Comparison of ENCODE assay signal across 1 cellular context in the genomic region with DNA sequence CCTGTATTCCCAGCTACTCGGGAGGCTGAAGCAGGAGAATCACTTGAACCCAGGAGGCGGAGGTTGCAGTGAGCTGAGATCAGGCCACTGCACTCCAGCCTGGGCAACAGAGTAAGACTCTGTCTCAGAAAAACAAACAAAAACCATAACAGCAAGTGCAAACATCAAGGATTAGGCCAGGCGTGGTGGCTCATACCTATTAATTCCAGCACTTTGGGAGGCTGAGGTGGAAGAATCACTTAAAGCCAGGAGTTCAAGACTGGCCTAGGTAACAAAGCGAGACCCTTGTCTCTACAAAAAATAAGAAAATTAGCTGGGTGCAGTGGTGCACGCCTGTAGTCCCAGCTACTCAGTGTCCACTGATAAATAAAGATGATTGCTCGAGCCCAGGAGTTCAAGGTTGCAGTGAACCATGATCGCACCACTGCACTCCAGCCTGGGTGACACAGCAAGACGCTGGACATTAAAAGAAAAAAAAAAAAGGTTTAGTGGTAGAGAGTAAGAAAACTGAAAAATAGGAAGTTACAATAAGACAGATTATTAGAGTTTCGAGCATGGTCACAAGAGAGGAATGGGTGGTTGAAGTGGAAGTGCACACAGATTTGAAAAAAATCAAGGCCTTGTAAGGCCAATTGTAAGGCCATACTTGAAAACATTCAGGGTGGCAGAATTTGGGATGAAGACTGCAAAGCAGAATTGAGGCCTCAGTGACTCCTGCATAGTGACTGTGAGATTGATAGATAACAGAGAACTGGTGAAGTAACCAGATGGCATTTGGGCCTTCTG.
A peak's percentile ranks its signal among the peaks of the same experiment; 100 is the strongest.
TF ChIP-seq lines count a peak whose summit lies in the region.

No MANE protein-coding gene starts in this region.

TF ChIP-seq in HepG2, 621 proteins besides CTCF, POLR2A, EP300 and RAD21 (continued from another document and continues in another):
- TF ChIP-seq, protein P1, sequence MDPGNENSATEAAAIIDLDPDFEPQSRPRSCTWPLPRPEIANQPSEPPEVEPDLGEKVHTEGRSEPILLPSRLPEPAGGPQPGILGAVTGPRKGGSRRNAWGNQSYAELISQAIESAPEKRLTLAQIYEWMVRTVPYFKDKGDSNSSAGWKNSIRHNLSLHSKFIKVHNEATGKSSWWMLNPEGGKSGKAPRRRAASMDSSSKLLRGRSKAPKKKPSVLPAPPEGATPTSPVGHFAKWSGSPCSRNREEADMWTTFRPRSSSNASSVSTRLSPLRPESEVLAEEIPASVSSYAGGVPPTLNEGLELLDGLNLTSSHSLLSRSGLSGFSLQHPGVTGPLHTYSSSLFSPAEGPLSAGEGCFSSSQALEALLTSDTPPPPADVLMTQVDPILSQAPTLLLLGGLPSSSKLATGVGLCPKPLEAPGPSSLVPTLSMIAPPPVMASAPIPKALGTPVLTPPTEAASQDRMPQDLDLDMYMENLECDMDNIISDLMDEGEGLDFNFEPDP (CRISPR knock-in tag; conservative IDR thresholded peaks at IDR 0.05), result no peak
- TF ChIP-seq, protein P2, sequence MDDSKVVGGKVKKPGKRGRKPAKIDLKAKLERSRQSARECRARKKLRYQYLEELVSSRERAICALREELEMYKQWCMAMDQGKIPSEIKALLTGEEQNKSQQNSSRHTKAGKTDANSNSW (CRISPR knock-in tag; IDR thresholded peaks at IDR 0.05; ENCODE audit: borderline replicate concordance), result no peak
- TF ChIP-seq KDM5A (IDR thresholded peaks at IDR 0.05; ENCODE audit: borderline replicate concordance, low read length), result no peak
- no peak for TF ChIP-seq ZNF773 (CRISPR knock-in tag; IDR thresholded peaks at IDR 0.05; ENCODE audit: borderline replicate concordance)
- TF ChIP-seq, protein P3, sequence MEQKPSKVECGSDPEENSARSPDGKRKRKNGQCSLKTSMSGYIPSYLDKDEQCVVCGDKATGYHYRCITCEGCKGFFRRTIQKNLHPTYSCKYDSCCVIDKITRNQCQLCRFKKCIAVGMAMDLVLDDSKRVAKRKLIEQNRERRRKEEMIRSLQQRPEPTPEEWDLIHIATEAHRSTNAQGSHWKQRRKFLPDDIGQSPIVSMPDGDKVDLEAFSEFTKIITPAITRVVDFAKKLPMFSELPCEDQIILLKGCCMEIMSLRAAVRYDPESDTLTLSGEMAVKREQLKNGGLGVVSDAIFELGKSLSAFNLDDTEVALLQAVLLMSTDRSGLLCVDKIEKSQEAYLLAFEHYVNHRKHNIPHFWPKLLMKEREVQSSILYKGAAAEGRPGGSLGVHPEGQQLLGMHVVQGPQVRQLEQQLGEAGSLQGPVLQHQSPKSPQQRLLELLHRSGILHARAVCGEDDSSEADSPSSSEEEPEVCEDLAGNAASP (CRISPR knock-in tag; IDR thresholded peaks at IDR 0.05; ENCODE audit: borderline replicate concordance), result 0 out of 2 replicates have a peak, but pooled peaks have one; percentile 25
- TF ChIP-seq, protein P4, sequence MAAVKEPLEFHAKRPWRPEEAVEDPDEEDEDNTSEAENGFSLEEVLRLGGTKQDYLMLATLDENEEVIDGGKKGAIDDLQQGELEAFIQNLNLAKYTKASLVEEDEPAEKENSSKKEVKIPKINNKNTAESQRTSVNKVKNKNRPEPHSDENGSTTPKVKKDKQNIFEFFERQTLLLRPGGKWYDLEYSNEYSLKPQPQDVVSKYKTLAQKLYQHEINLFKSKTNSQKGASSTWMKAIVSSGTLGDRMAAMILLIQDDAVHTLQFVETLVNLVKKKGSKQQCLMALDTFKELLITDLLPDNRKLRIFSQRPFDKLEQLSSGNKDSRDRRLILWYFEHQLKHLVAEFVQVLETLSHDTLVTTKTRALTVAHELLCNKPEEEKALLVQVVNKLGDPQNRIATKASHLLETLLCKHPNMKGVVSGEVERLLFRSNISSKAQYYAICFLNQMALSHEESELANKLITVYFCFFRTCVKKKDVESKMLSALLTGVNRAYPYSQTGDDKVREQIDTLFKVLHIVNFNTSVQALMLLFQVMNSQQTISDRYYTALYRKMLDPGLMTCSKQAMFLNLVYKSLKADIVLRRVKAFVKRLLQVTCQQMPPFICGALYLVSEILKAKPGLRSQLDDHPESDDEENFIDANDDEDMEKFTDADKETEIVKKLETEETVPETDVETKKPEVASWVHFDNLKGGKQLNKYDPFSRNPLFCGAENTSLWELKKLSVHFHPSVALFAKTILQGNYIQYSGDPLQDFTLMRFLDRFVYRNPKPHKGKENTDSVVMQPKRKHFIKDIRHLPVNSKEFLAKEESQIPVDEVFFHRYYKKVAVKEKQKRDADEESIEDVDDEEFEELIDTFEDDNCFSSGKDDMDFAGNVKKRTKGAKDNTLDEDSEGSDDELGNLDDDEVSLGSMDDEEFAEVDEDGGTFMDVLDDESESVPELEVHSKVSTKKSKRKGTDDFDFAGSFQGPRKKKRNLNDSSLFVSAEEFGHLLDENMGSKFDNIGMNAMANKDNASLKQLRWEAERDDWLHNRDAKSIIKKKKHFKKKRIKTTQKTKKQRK (IDR thresholded peaks at IDR 0.05; ENCODE audit: low read length), result no peak
- TF ChIP-seq, protein P5, sequence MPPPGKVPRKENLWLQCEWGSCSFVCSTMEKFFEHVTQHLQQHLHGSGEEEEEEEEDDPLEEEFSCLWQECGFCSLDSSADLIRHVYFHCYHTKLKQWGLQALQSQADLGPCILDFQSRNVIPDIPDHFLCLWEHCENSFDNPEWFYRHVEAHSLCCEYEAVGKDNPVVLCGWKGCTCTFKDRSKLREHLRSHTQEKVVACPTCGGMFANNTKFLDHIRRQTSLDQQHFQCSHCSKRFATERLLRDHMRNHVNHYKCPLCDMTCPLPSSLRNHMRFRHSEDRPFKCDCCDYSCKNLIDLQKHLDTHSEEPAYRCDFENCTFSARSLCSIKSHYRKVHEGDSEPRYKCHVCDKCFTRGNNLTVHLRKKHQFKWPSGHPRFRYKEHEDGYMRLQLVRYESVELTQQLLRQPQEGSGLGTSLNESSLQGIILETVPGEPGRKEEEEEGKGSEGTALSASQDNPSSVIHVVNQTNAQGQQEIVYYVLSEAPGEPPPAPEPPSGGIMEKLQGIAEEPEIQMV (CRISPR knock-in tag; IDR thresholded peaks at IDR 0.05; ENCODE audit: low read depth), result no peak
- TF ChIP-seq, protein P6, sequence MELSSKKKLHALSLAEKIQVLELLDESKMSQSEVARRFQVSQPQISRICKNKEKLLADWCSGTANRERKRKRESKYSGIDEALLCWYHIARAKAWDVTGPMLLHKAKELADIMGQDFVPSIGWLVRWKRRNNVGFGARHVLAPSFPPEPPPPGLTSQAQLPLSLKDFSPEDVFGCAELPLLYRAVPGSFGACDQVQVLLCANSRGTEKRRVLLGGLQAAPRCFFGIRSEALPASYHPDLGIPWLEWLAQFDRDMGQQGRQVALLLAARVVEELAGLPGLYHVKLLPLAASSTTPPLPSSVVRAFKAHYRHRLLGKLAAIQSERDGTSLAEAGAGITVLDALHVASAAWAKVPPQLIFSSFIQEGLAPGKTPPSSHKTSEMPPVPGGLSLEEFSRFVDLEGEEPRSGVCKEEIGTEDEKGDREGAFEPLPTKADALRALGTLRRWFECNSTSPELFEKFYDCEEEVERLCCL (CRISPR knock-in tag; IDR thresholded peaks at IDR 0.05; ENCODE audit: borderline replicate concordance), result no peak
- TF ChIP-seq, protein P7, sequence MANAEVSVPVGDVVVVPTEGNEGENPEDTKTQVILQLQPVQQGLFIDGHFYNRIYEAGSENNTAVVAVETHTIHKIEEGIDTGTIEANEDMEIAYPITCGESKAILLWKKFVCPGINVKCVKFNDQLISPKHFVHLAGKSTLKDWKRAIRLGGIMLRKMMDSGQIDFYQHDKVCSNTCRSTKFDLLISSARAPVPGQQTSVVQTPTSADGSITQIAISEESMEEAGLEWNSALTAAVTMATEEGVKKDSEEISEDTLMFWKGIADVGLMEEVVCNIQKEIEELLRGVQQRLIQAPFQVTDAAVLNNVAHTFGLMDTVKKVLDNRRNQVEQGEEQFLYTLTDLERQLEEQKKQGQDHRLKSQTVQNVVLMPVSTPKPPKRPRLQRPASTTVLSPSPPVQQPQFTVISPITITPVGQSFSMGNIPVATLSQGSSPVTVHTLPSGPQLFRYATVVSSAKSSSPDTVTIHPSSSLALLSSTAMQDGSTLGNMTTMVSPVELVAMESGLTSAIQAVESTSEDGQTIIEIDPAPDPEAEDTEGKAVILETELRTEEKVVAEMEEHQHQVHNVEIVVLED (CRISPR knock-in tag; IDR thresholded peaks at IDR 0.05; ENCODE audit: borderline replicate concordance), result no peak
- TF ChIP-seq ZFP1 (CRISPR knock-in tag; IDR thresholded peaks at IDR 0.05), result no peak
- TF ChIP-seq HNRNPLL (IDR thresholded peaks at IDR 0.05; ENCODE audit: low read depth, low read length, poor library complexity, severe bottlenecking), result no peak
- no peak for TF ChIP-seq XRCC5 (optimal IDR thresholded peaks at IDR 0.05; ENCODE audit: low read length)
- no peak for TF ChIP-seq KAT8 (CRISPR knock-in tag; IDR thresholded peaks at IDR 0.05)
- no peak for TF ChIP-seq FOXA1 (IDR thresholded peaks at IDR 0.05)
- peak; percentile 20; the same call in 1 of the 2 replicates for TF ChIP-seq FOXA1 (CRISPR knock-in tag; IDR thresholded peaks at IDR 0.05)
- TF ChIP-seq ZNF460 (CRISPR knock-in tag; IDR thresholded peaks at IDR 0.05; ENCODE audit: borderline replicate concordance), result peak; percentile 91
- no peak for TF ChIP-seq SUZ12 (IDR thresholded peaks at IDR 0.05; ENCODE audit: low read depth, low read length)
- no peak for TF ChIP-seq ZNF253 (CRISPR knock-in tag; IDR thresholded peaks at IDR 0.05; ENCODE audit: borderline replicate concordance)
- TF ChIP-seq ZNF660 (CRISPR knock-in tag; IDR thresholded peaks at IDR 0.05; ENCODE audit: borderline replicate concordance, low read depth), result no peak
- TF ChIP-seq ZNF768 (CRISPR knock-in tag; IDR thresholded peaks at IDR 0.05), result no peak
- TF ChIP-seq, protein P8, sequence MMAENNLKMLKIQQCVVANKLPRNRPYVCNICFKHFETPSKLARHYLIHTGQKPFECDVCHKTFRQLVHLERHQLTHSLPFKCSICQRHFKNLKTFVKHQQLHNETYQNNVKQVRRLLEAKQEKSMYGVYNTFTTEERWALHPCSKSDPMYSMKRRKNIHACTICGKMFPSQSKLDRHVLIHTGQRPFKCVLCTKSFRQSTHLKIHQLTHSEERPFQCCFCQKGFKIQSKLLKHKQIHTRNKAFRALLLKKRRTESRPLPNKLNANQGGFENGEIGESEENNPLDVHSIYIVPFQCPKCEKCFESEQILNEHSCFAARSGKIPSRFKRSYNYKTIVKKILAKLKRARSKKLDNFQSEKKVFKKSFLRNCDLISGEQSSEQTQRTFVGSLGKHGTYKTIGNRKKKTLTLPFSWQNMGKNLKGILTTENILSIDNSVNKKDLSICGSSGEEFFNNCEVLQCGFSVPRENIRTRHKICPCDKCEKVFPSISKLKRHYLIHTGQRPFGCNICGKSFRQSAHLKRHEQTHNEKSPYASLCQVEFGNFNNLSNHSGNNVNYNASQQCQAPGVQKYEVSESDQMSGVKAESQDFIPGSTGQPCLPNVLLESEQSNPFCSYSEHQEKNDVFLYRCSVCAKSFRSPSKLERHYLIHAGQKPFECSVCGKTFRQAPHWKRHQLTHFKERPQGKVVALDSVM (CRISPR knock-in tag; IDR thresholded peaks at IDR 0.05), result peak; percentile 44; the same call in 1 of the 2 replicates
- TF ChIP-seq, protein P9, sequence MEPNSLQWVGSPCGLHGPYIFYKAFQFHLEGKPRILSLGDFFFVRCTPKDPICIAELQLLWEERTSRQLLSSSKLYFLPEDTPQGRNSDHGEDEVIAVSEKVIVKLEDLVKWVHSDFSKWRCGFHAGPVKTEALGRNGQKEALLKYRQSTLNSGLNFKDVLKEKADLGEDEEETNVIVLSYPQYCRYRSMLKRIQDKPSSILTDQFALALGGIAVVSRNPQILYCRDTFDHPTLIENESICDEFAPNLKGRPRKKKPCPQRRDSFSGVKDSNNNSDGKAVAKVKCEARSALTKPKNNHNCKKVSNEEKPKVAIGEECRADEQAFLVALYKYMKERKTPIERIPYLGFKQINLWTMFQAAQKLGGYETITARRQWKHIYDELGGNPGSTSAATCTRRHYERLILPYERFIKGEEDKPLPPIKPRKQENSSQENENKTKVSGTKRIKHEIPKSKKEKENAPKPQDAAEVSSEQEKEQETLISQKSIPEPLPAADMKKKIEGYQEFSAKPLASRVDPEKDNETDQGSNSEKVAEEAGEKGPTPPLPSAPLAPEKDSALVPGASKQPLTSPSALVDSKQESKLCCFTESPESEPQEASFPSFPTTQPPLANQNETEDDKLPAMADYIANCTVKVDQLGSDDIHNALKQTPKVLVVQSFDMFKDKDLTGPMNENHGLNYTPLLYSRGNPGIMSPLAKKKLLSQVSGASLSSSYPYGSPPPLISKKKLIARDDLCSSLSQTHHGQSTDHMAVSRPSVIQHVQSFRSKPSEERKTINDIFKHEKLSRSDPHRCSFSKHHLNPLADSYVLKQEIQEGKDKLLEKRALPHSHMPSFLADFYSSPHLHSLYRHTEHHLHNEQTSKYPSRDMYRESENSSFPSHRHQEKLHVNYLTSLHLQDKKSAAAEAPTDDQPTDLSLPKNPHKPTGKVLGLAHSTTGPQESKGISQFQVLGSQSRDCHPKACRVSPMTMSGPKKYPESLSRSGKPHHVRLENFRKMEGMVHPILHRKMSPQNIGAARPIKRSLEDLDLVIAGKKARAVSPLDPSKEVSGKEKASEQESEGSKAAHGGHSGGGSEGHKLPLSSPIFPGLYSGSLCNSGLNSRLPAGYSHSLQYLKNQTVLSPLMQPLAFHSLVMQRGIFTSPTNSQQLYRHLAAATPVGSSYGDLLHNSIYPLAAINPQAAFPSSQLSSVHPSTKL (CRISPR knock-in tag; IDR thresholded peaks at IDR 0.05), result peak; percentile 33
- no peak for TF ChIP-seq ZNF766 (CRISPR knock-in tag; IDR thresholded peaks at IDR 0.05; ENCODE audit: borderline replicate concordance)
- TF ChIP-seq KDM5B (CRISPR knock-in tag; IDR thresholded peaks at IDR 0.05; ENCODE audit: borderline replicate concordance), result 0 out of 2 replicates have a peak, but pooled peaks have one; percentile 11
- TF ChIP-seq GATAD2A (CRISPR knock-in tag; IDR thresholded peaks at IDR 0.05), result peak; percentile 34; the same call in 1 of the 2 replicates
- no peak for TF ChIP-seq RAD51 (IDR thresholded peaks at IDR 0.05; ENCODE audit: borderline replicate concordance)
- TF ChIP-seq ZEB1 (IDR thresholded peaks at IDR 0.05; ENCODE audit: insufficient replicate concordance, low read depth), result peak; percentile 47
- TF ChIP-seq, protein P10, sequence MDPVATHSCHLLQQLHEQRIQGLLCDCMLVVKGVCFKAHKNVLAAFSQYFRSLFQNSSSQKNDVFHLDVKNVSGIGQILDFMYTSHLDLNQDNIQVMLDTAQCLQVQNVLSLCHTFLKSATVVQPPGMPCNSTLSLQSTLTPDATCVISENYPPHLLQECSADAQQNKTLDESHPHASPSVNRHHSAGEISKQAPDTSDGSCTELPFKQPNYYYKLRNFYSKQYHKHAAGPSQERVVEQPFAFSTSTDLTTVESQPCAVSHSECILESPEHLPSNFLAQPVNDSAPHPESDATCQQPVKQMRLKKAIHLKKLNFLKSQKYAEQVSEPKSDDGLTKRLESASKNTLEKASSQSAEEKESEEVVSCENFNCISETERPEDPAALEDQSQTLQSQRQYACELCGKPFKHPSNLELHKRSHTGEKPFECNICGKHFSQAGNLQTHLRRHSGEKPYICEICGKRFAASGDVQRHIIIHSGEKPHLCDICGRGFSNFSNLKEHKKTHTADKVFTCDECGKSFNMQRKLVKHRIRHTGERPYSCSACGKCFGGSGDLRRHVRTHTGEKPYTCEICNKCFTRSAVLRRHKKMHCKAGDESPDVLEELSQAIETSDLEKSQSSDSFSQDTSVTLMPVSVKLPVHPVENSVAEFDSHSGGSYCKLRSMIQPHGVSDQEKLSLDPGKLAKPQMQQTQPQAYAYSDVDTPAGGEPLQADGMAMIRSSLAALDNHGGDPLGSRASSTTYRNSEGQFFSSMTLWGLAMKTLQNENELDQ (CRISPR knock-in tag; IDR thresholded peaks at IDR 0.05; ENCODE audit: borderline replicate concordance), result 0 out of 2 replicates have a peak, but pooled peaks have one; percentile 11
